27 cellular contexts compared by ENCODE assay signal in genomic region chr10:61548371-61548770, GRCh38.
"Had no signal": no experiment of that assay in that cellular context is flagged by ENCODE, and none has a peak within 500 bp of the region (broad histone marks: within the 10 kb centered on the region; RNA-seq: fewer than 3 reads in every experiment).

No MANE protein-coding gene starts in this region.

- H3K36me3 ChIP-seq: ascending aorta, breast epithelium, cardiac muscle cell, colonic mucosa, gastrocnemius medialis, heart left ventricle had no signal

- DNase-seq: activated CD4-positive, alpha-beta memory T cell treated with anti-CD3 and anti-CD28 coated beads, Interleukin-2, amount 10 ng/mL, durations not matched to agents 7 days and 5 days; activated CD4-positive, alpha-beta T cell treated with anti-CD3 and anti-CD28 coated beads for 1 hour; activated CD4-positive, alpha-beta T cell treated with anti-CD3 and anti-CD28 coated beads for 4 hours; activated CD4-positive, alpha-beta T cell treated with anti-CD3 and anti-CD28 coated beads, Interleukin-2, amount 10 ng/mL, durations not matched to agents 7 days and 5 days; activated CD4-positive, alpha-beta T cell treated with anti-CD3 and anti-CD28 coated beads, Interleukin-2, amount 50 U/mL, for 4 hours; activated effector memory CD4-positive, alpha-beta T cell treated with Interleukin-2 at 50 U/mL for 16 hours; activated gamma-delta T cell treated with Interleukin-2 at 50 U/mL for 16 hours; activated naive CD4-positive, alpha-beta T cell treated with anti-CD3 and anti-CD28 coated beads, Interleukin-2, amount 50 U/mL, for 16 hours; activated naive CD4-positive, alpha-beta T cell treated with Interleukin-2 at 50 U/mL for 16 hours; activated T-cell treated with anti-CD3 and anti-CD28 coated beads, Interleukin-2, amount 50 U/mL, for 4 hours; central memory CD4-positive, alpha-beta T cell; cerebellar nuclear complex; colonic mucosa; dorsolateral prefrontal cortex; effector memory CD4-positive, alpha-beta T cell; endodermal cell; foreskin keratinocyte; gastrocnemius medialis; glutamatergic neuron; heart left ventricle; T-helper 1 cell; T-helper 17 cell had no signal

- ATAC-seq: activated T-cell treated with anti-CD3 and anti-CD28 coated beads, Interleukin-2, amount 50 U/mL, for 4 hours; activated T-helper 17 cell treated with anti-CD3 and anti-CD28 coated beads, Interleukin-2, amount 50 U/mL, for 72 hours; esophagus mucosa; foreskin keratinocyte; gastrocnemius medialis; heart left ventricle; T-helper 17 cell had no signal

- H3K27ac ChIP-seq: ascending aorta, breast epithelium, cardiac muscle cell, colonic mucosa, dorsolateral prefrontal cortex, foreskin keratinocyte, gastrocnemius medialis, heart left ventricle had no signal

- H3K4me3 ChIP-seq: ascending aorta, breast epithelium, cardiac muscle cell, colonic mucosa, dorsolateral prefrontal cortex, gastrocnemius medialis, heart left ventricle had no signal

- H3K27me3 ChIP-seq: ascending aorta, breast epithelium, cardiac muscle cell, colonic mucosa, dorsolateral prefrontal cortex, foreskin keratinocyte, gastrocnemius medialis, heart left ventricle had no signal

- H3K4me1 ChIP-seq: ascending aorta, breast epithelium, colonic mucosa, foreskin keratinocyte, gastrocnemius medialis, heart left ventricle had no signal

- H3K9me3 ChIP-seq: ascending aorta, breast epithelium, colonic mucosa, gastrocnemius medialis had no signal
